Comparison of ENCODE assay signal across 1 cellular context in genomic region chr7:110541962-110542361, GRCh38.
TF ChIP-seq lines count a peak whose summit lies in the region.

No MANE protein-coding gene starts in this region.

TF ChIP-seq in SK-N-SH, 30 proteins besides CTCF, POLR2A, EP300 and RAD21 (continued from another document):
- no peak for TF ChIP-seq ZBTB33 (IDR thresholded peaks at IDR 0.05; ENCODE audit: borderline replicate concordance, low read depth)
- no peak for TF ChIP-seq USF1 (IDR thresholded peaks at IDR 0.05; ENCODE audit: borderline replicate concordance, low read depth)
- TF ChIP-seq NRF1 (IDR thresholded peaks at IDR 0.05; ENCODE audit: low read depth, low read length): no peak
- no peak for TF ChIP-seq PBX3 (IDR thresholded peaks at IDR 0.05)
- TF ChIP-seq EZH2phosphoT487 (IDR thresholded peaks at IDR 0.05; ENCODE audit: borderline replicate concordance, low read depth): no peak
- no peak for TF ChIP-seq GATA2 (CRISPR knock-in tag; IDR thresholded peaks at IDR 0.05)
- no peak for TF ChIP-seq POLR2AphosphoS5 (IDR thresholded peaks at IDR 0.05; ENCODE audit: low read depth, low read length)
- no peak for TF ChIP-seq TCF12 (IDR thresholded peaks at IDR 0.05)
- no peak for TF ChIP-seq NFIC (IDR thresholded peaks at IDR 0.05; ENCODE audit: borderline replicate concordance)
